In the genomic region with DNA sequence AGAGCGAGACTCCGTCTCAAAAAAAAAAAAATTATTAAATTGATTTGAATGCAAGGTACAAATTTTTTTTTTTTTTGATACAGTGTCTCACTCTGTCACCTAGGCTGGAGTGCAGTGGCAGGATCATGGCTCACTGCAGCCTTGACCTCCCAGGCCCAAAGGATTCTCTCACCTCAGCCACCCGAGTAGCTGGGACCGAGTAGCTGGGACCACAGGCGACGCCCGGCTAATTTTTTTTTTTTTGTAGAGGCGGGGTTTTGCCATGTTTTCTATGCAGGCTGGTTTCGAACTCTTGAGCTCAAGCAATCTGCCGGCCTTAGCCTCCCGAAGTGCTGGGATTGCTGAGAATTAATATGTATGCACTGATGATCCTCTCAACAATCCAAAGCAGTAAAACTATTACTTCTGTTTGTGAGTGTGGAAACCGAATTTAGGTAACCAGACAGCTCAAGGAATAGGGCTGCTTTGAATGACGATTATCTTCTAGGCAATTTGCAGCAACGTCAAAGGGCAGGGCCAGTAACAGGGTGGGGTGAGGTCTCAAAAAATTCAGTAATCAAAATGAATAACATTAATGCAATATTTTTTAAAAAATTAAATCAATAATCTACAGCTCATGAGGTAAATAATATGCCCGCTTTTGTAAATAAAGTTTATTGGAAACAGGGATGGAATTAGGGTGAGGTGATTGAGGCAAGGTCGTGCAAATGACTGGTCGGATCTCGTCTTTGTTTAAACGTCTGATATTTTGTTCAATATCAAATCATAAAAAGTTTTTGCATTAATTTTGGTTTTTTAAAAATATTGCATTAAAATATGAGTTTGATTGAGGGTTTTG, we compare ENCODE assay signal across 1 cellular context.
TF ChIP-seq lines count a peak whose summit lies in the region.

No MANE protein-coding gene starts in this region.

TF ChIP-seq in HCT116, 20 proteins besides CTCF, POLR2A, EP300 and RAD21 (continued from another document):
- TF ChIP-seq, protein P1, sequence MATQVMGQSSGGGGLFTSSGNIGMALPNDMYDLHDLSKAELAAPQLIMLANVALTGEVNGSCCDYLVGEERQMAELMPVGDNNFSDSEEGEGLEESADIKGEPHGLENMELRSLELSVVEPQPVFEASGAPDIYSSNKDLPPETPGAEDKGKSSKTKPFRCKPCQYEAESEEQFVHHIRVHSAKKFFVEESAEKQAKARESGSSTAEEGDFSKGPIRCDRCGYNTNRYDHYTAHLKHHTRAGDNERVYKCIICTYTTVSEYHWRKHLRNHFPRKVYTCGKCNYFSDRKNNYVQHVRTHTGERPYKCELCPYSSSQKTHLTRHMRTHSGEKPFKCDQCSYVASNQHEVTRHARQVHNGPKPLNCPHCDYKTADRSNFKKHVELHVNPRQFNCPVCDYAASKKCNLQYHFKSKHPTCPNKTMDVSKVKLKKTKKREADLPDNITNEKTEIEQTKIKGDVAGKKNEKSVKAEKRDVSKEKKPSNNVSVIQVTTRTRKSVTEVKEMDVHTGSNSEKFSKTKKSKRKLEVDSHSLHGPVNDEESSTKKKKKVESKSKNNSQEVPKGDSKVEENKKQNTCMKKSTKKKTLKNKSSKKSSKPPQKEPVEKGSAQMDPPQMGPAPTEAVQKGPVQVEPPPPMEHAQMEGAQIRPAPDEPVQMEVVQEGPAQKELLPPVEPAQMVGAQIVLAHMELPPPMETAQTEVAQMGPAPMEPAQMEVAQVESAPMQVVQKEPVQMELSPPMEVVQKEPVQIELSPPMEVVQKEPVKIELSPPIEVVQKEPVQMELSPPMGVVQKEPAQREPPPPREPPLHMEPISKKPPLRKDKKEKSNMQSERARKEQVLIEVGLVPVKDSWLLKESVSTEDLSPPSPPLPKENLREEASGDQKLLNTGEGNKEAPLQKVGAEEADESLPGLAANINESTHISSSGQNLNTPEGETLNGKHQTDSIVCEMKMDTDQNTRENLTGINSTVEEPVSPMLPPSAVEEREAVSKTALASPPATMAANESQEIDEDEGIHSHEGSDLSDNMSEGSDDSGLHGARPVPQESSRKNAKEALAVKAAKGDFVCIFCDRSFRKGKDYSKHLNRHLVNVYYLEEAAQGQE (IDR thresholded peaks at IDR 0.05; ENCODE audit: low read depth) = no peak
- TF ChIP-seq, protein P2, sequence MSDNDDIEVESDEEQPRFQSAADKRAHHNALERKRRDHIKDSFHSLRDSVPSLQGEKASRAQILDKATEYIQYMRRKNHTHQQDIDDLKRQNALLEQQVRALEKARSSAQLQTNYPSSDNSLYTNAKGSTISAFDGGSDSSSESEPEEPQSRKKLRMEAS (IDR thresholded peaks at IDR 0.05) = no peak
- TF ChIP-seq CEBPB (IDR thresholded peaks at IDR 0.05; ENCODE audit: low read depth) (no peak), ELF1 (IDR thresholded peaks at IDR 0.05; ENCODE audit: borderline replicate concordance, low read depth) (no peak), EZH2 (IDR thresholded peaks at IDR 0.05) (no peak), SIN3A (IDR thresholded peaks at IDR 0.05; ENCODE audit: low read depth) (no peak)
